In the genomic region with DNA sequence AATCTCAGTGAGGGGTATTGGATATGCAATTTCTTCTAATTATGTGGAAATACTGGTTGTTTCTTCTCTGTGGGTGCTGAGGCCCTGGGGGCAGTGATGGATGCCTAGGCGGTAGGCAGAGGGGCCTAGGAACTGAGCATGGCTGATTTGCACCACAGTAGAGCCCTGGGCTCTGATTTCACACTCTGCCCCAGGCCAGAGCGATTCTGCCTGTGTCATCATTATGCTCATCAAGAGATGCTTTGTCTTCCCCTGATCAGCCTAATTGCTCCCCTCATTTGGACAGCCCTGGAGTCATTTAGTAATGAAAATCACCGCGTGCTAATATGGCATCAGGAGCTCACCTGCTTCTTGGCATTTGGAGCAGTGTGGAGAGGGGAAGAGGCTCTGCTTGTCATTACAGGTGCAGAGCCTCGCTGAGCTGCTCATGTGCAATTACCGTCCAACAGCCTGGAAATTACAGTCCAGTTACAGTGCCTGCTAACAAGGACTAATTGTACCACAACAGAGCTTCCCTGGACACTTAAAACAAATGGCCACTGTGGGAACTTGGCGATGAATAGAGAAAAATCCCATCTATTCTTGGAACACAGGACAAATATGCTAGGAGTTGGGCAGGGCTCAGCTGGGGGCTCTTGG, we compare ENCODE assay signal across 23 cellular contexts.
DNase-seq lines count a peak whose midpoint lies in the region; ATAC-seq, FAIRE-seq and TF ChIP-seq lines count a peak whose summit lies in the region.
"Had no signal": no experiment of that assay in that cellular context is flagged by ENCODE, and none has a peak within 500 bp of the region (broad histone marks: within the 10 kb centered on the region; RNA-seq: fewer than 3 reads in every experiment).

No MANE protein-coding gene starts in this region.

- TF ChIP-seq EP300 in H1 (IDR thresholded peaks at IDR 0.05; ENCODE audit: borderline replicate concordance in 1 of 2, low read depth in 2 of 2, low read length in 2 of 2) (no peak), HepG2 (IDR thresholded peaks at IDR 0.05; ENCODE audit: low read depth in 2 of 2, low read length in 2 of 2) (no peak), HepG2 (CRISPR knock-in tag; IDR thresholded peaks at IDR 0.05; ENCODE audit: borderline replicate concordance) (no peak)

- 0 out of 2 replicates have a peak overlapping the region, but pooled peaks have one; percentile 1 for H3K18ac ChIP-seq in H1 (ENCODE audit: extremely low read depth, low read length)

- 0 out of 2 replicates have a peak overlapping the region, but pooled peaks have one; percentile 6 for H2BK12ac ChIP-seq in H1 (ENCODE audit: low read depth, low read length)

- in situ Hi-C loops in HepG2 (cut with HindIII; ENCODE audit: extremely low pct_ligation_motif_present, low pct_unique_long_range_greater_than_20kb): no loop called here

- 90% methylated on average over 7 of the region's 7 CpGs; no CpG with 5 or more reads in 1 of the 2 experiments for WGBS in H1 (ENCODE audit: extremely low coverage in 1 of 2, insufficient coverage in 1 of 2, insufficient read length in 1 of 2, insufficient replicate concordance in 2 of 2, low coverage in 1 of 2, low lambda C conversion rate in 2 of 2, missing lambda C conversion rate in 1 of 2), 2 experiments
- 20% methylated on average over 6 of the region's 7 CpGs for WGBS in HepG2 (ENCODE audit: low lambda C conversion rate)

- H3K4me1 ChIP-seq in H1 (replicated peaks in 1 of 4; ENCODE audit: control insufficient read depth in 3 of 4, insufficient read depth in 4 of 4, low read length in 3 of 4) (peaks cover 0 to 4% (median 0%) of the 10 kb centered on the region in 4 experiments; a peak in 3 of 7 replicates), HepG2 (ENCODE audit: insufficient read depth, low read length) (no peaks in the 10 kb centered on the region)
- H3K4me1 ChIP-seq: BLaER1 treated with 17β-estradiol and CSF1 and Interleukin-3, amounts not matched to agents 10 nM and 100 nM; Peyer's patch; right atrium auricular region had no signal

- no peak overlapping the region for H4K91ac ChIP-seq in H1 (replicated peaks; ENCODE audit: insufficient read length, low read length)

- TF ChIP-seq POLR2A in H1 (IDR thresholded peaks at IDR 0.05; ENCODE audit: control extremely low read depth in 1 of 2, low read depth in 2 of 2, low read length in 2 of 2) (no peak), HepG2 (IDR thresholded peaks at IDR 0.05; ENCODE audit: insufficient read depth in 1 of 2, low read depth in 2 of 2, low read length in 2 of 2) (no peak)

- no peak for TF ChIP-seq CTCF in H1 (IDR thresholded peaks at IDR 0.05; ENCODE audit: control extremely low read depth in 1 of 3, insufficient read depth in 1 of 3, low read depth in 1 of 3, low read length in 3 of 3)
- no peak for TF ChIP-seq CTCF in HepG2 (CRISPR knock-in tag; IDR thresholded peaks at IDR 0.05)

- POLR2A ChIA-PET in H1 (lab: Charles Lee; ENCODE audit: partially characterized antibody): no interaction called here
- POLR2A ChIA-PET in HepG2 (lab: Yijun Ruan, JAX): no interaction called here

- peak overlapping the region; percentile 2; the same call in 1 of the 2 replicates for H2BK20ac ChIP-seq in H1 (ENCODE audit: low read length)

- H3K27me3 ChIP-seq in H1 (replicated peaks in 1 of 4; ENCODE audit: control insufficient read depth in 3 of 4, extremely low read depth in 1 of 4, insufficient read depth in 3 of 4, low read length in 3 of 4) (no peaks in the 10 kb centered on the region), HepG2 (ENCODE audit: control insufficient read depth in 1 of 2, insufficient read depth in 2 of 2, low read length in 2 of 2) (no peaks in the 10 kb centered on the region)
- H3K27me3 ChIP-seq: BLaER1 treated with 17β-estradiol and CSF1 and Interleukin-3, amounts not matched to agents 10 nM and 100 nM; Peyer's patch; right atrium auricular region had no signal

- BruUV-seq in HepG2 (replicated peaks; lab: Mats Ljungman, UMichigan): no TSS peak

- H3K4me2 ChIP-seq in H1 (ENCODE audit: insufficient read depth in 1 of 2, low read depth in 2 of 2, low read length in 2 of 2) (no peak overlapping the region), HepG2 (ENCODE audit: low read depth, low read length) (no peak overlapping the region)
- H3K4me2 ChIP-seq: BLaER1 treated with 17β-estradiol and CSF1 and Interleukin-3, amounts not matched to agents 10 nM and 100 nM; GM23338 had no signal

- no peak overlapping the region for H3K23ac ChIP-seq in H1 (ENCODE audit: insufficient read length)

- H3K4me3 ChIP-seq in H1 (ENCODE audit: extremely low read depth in 1 of 4, insufficient read depth in 2 of 4, low read depth in 3 of 4, low read length in 4 of 4) (no peak overlapping the region), HepG2 (replicated peaks in 1 of 3; ENCODE audit: insufficient read depth in 1 of 3, low read depth in 2 of 3, low read length in 3 of 3) (no peak overlapping the region)
- H3K4me3 ChIP-seq: BLaER1 treated with 17β-estradiol and CSF1 and Interleukin-3, amounts not matched to agents 10 nM and 100 nM; GM23338; Peyer's patch; right atrium auricular region had no signal

- no peak overlapping the region for H2AFZ ChIP-seq in H1 (ENCODE audit: low read length)
- no peak overlapping the region for H2AFZ ChIP-seq in HepG2 (ENCODE audit: low read length)
- H2AFZ ChIP-seq: GM23338 had no signal

- 0 out of 2 replicates have a peak overlapping the region, but pooled peaks have one; percentile 39 for H2AK5ac ChIP-seq in H1 (ENCODE audit: low read depth, low read length)

- H3K79me2 ChIP-seq in H1 (ENCODE audit: control insufficient read depth in 1 of 2, insufficient read depth in 2 of 2, low read length in 2 of 2): no peaks in the 10 kb centered on the region
- H3K79me2 ChIP-seq in HepG2 (ENCODE audit: insufficient read depth, low read length): no peaks in the 10 kb centered on the region

- TF ChIP-seq RAD21 in H1 (IDR thresholded peaks at IDR 0.05 in 1 of 2, conservative IDR thresholded peaks at IDR 0.05 in 1 of 2; ENCODE audit: low read depth in 2 of 2, low read length in 2 of 2) (no peak), HepG2 (CRISPR knock-in tag; IDR thresholded peaks at IDR 0.05) (no peak)

- H3K14ac ChIP-seq in H1 (ENCODE audit: insufficient read length): peak overlapping the region; percentile 73

- intact Hi-C loops in HepG2 (cut with micrococcal nuclease; ENCODE audit: unreplicated experiment): no loop called here

- H3K79me1 ChIP-seq in H1 (ENCODE audit: low read depth, low read length): no peaks in the 10 kb centered on the region

- no peak overlapping the region for H2BK15ac ChIP-seq in H1 (ENCODE audit: low read length)

- H2BK120ac ChIP-seq in H1 (replicated peaks; ENCODE audit: low read depth, low read length): no peak overlapping the region

- peaks cover 9% of the 10 kb centered on the region; the same call in 1 of the 2 replicates for H3K23me2 ChIP-seq in H1 (ENCODE audit: low read depth, low read length)

- H4K20me1 ChIP-seq in H1 (replicated peaks in 1 of 2; ENCODE audit: control insufficient read depth in 1 of 2, insufficient read depth in 2 of 2, low read length in 2 of 2): peaks cover 0 to 2% of the 10 kb centered on the region in 2 experiments
- no peaks in the 10 kb centered on the region for H4K20me1 ChIP-seq in HepG2 (ENCODE audit: insufficient read depth, low read length)
- H4K20me1 ChIP-seq: BLaER1 treated with 17β-estradiol and CSF1 and Interleukin-3, amounts not matched to agents 10 nM and 100 nM had no signal

- CTCF ChIA-PET in H1 (lab: Charles Lee; ENCODE audit: partially characterized antibody): interaction anchor here (1.2 kb wide), 1 partner anchor 120 kb away, joined by 5 read pairs; no protein-coding TSS in a partner anchor
- CTCF ChIA-PET in HepG2 (lab: Yijun Ruan, JAX; ENCODE audit: low intra/inter-chr PET ratio, low total read pairs): no interaction called here

- FAIRE-seq in H1 (lab: Jason Lieb, UNC): no peak
- FAIRE-seq in HepG2 (lab: Jason Lieb, UNC): no peak
- FAIRE-seq: astrocyte had no signal

- no peak overlapping the region for H4K8ac ChIP-seq in H1 (ENCODE audit: extremely low read depth, insufficient read depth, low read length)

- no peak overlapping the region for H3K4ac ChIP-seq in H1 (replicated peaks; ENCODE audit: insufficient read length, low read depth, low read length)

- no peak overlapping the region for H4K5ac ChIP-seq in H1 (ENCODE audit: insufficient read length, low read depth, low read length)

- H3K9ac ChIP-seq in H1 (replicated peaks in 1 of 4; ENCODE audit: extremely low read depth in 1 of 4, low read depth in 3 of 4, low read length in 3 of 4): no peak overlapping the region
- H3K9ac ChIP-seq in HepG2 (ENCODE audit: insufficient read depth, low read depth, low read length): no peak overlapping the region
- H3K9ac ChIP-seq: BLaER1 treated with 17β-estradiol and CSF1 and Interleukin-3, amounts not matched to agents 10 nM and 100 nM had no signal

- H3K56ac ChIP-seq in H1 (replicated peaks; ENCODE audit: insufficient read length, low read depth, low read length): no peak overlapping the region

- ATAC-seq in HG02938 (IDR thresholded peaks at IDR 0.05; ENCODE audit: unreplicated experiment): no peak
- ATAC-seq in HG03039 (IDR thresholded peaks at IDR 0.05; ENCODE audit: unreplicated experiment): no peak
- no peak for ATAC-seq in HepG2
- ATAC-seq: GM23338; stimulated activated naive CD8-positive, alpha-beta T cell treated with anti-CD3 and anti-CD28 coated beads, Interleukin-15, amount 100 ng/mL, for 72 hours had no signal

- peak; percentile 76 for DNase-seq in COR-L47 (lab: John Stamatoyannopoulos, UW)
- DNase-seq in NCI-H2081 treated with DMSO at 0.1 percent for 48 hours (lab: John Stamatoyannopoulos, UW): peak; percentile 10
- no peak for DNase-seq in H1 (ENCODE audit: low read depth in 1 of 2, low spot score in 2 of 2)
- peak in 39 of 56 donors; percentile 4 to 79 (median 53) for DNase-seq in nucleus accumbens (lab: John Stamatoyannopoulos, UW)
- DNase-seq in HepG2 (ENCODE audit: low spot score): no peak
- no peak for DNase-seq in AG20443 (ENCODE audit: low spot score)
- DNase-seq: activated CD4-positive, alpha-beta T cell treated with anti-CD3 and anti-CD28 coated beads for 4 hours; activated T-cell treated with anti-CD3 and anti-CD28 coated beads, Interleukin-2, amount 50 U/mL, for 48 hours; Calu3; cerebellar nuclear complex; effector CD8-positive, alpha-beta T cell; foreskin melanocyte; mammary epithelial cell; NCI-H1694 treated with DMSO at 0.1 percent for 48 hours; Peyer's patch; stimulated activated CD4-positive, alpha-beta T cell treated with anti-CD3 and anti-CD28 coated beads, Interleukin-12 subunit alpha, Interleukin-12 subunit beta, amount 100 ng/mL, for 4 hours; stimulated activated naive CD8-positive, alpha-beta T cell treated with anti-CD3 and anti-CD28 coated beads, Interleukin-15, amount 100 ng/mL, for 72 hours had no signal

- no peaks in the 10 kb centered on the region for H3K9me3 ChIP-seq in H1 (ENCODE audit: insufficient read depth in 2 of 2, low read depth in 1 of 2, low read length in 1 of 2)
- no peaks in the 10 kb centered on the region for H3K9me3 ChIP-seq in HepG2 (ENCODE audit: low read length)
- H3K9me3 ChIP-seq: BLaER1 treated with 17β-estradiol and CSF1 and Interleukin-3, amounts not matched to agents 10 nM and 100 nM; Peyer's patch; right atrium auricular region had no signal

- no peak overlapping the region for H2BK5ac ChIP-seq in H1 (ENCODE audit: low read depth, low read length)

- H3K27ac ChIP-seq in H1 (ENCODE audit: low read depth, low read length) (no peak overlapping the region), HepG2 (ENCODE audit: extremely low read length, insufficient read depth, low read length) (no peak overlapping the region)
- H3K27ac ChIP-seq: BLaER1 treated with 17β-estradiol and CSF1 and Interleukin-3, amounts not matched to agents 10 nM and 100 nM; Peyer's patch; right atrium auricular region had no signal

- no peaks in the 10 kb centered on the region for H3K36me3 ChIP-seq in H1 (ENCODE audit: control insufficient read depth in 2 of 4, insufficient read depth in 4 of 4, low read length in 3 of 4)
- H3K36me3 ChIP-seq in HepG2 (replicated peaks in 1 of 2; ENCODE audit: control insufficient read depth in 1 of 2, insufficient read depth in 2 of 2, low read length in 2 of 2): no peaks in the 10 kb centered on the region
- H3K36me3 ChIP-seq: BLaER1 treated with 17β-estradiol and CSF1 and Interleukin-3, amounts not matched to agents 10 nM and 100 nM; Peyer's patch; right atrium auricular region had no signal

Comparison
In these comparisons a context has a peak if more than half of its experiments do, and no peak if none do; other contexts are left out.
1. DNase-seq: peak in COR-L47 (single experiment), NCI-H2081 treated with DMSO at 0.1 percent for 48 hours (single experiment) and nucleus accumbens (39 of 56); none in H1 (0 of 2), HepG2 (single experiment) and AG20443 (single experiment).